Comparison of ENCODE assay signal across 8 cellular contexts in the genomic region with DNA sequence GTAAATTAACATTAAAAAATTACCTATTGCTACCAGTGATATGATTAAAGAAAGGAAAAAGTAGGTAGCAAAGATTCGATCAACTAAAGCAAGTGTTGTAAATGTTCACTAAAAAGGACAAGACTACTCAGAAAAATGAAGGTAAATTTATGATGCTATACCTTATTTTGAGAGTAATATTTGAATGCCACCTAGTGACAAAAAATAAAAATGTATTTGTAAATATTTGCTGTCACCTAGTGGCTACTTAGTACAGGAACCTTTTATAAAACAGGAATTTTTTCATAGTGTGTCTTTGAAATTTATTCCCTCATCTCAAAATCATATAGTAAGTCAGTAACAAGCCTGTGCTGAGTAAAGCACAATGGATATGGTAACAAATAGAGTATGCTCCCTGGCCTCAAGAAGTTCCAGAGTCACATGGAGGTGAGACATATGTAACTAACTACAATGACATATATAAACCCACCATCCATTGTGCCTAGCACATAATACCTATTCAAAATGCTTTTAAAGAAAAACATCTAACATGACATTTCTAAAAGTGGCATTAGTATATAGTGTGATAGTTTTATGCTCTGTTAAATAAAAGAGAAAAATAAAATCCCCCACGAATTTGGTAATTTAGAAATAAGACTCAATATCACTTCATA.
A peak's percentile ranks its signal among the peaks of the same experiment; 100 is the strongest.
DNase-seq lines count a peak whose midpoint lies in the region; ATAC-seq and TF ChIP-seq lines count a peak whose summit lies in the region.

No MANE protein-coding gene starts in this region.

- no peak overlapping the region for H3K4me3 ChIP-seq in CD8-positive, alpha-beta T cell (ENCODE audit: low read depth, low read length)
- H3K4me3 ChIP-seq in esophagus squamous epithelium (no peak overlapping the region), right atrium auricular region (no peak overlapping the region)

- no peak overlapping the region for H3K27ac Mint-ChIP-seq in CD8-positive, alpha-beta T cell
- H3K27ac Mint-ChIP-seq in WTC11 = peak overlapping the region; percentile 63; the same call in 1 of the 2 replicates

- no peak for ATAC-seq in CD8-positive, alpha-beta T cell
- peak; percentile 67 for ATAC-seq in GM21447 (IDR thresholded peaks at IDR 0.05; ENCODE audit: unreplicated experiment)
- no peak for ATAC-seq in WTC11

- no peaks in the 10 kb centered on the region for H3K4me1 Mint-ChIP-seq in CD8-positive, alpha-beta T cell (ENCODE audit: low read depth)
- H3K4me1 Mint-ChIP-seq in WTC11 = peaks cover 18% of the 10 kb centered on the region

- peak; percentile 20 for TF ChIP-seq CTCF in CD8-positive, alpha-beta T cell (IDR thresholded peaks at IDR 0.05)
- TF ChIP-seq CTCF in WTC11 (IDR thresholded peaks at IDR 0.05) (peak; percentile 23; the same call in 1 of the 2 replicates), esophagus squamous epithelium (IDR thresholded peaks at IDR 0.05) (peak in 2 of 6 experiments; percentile 25 to 57), right atrium auricular region (IDR thresholded peaks at IDR 0.05) (peak in 1 of 2 donors; percentile 59)

- H3K27ac ChIP-seq in CD8-positive, alpha-beta T cell (ENCODE audit: low read depth, low read length) = no peak overlapping the region
- no peak overlapping the region for H3K27ac ChIP-seq in esophagus squamous epithelium
- H3K27ac ChIP-seq in right atrium auricular region = no peak overlapping the region

- DNase-seq in CD8-positive, alpha-beta T cell = no peak
- DNase-seq in NCI-H1436 treated with DMSO at 0.1 percent for 48 hours (lab: John Stamatoyannopoulos, UW) = peak; percentile 68
- DNase-seq in WTC11 (ENCODE audit: low spot score) = no peak
- peak; percentile 23 for DNase-seq in myocyte (ENCODE audit: low read depth)
- no peak for DNase-seq in esophagus squamous epithelium (lab: John Stamatoyannopoulos, UW)
- DNase-seq in NK-92 (lab: John Stamatoyannopoulos, UW; ENCODE audit: unreplicated experiment) = no peak
- DNase-seq in right atrium auricular region (ENCODE audit: low spot score) = no peak

- CTCF ChIA-PET in CD8-positive, alpha-beta T cell (lab: Charles Lee) = no interaction called here
- CTCF ChIA-PET in WTC11 (lab: Charles Lee) = interaction anchor here (1.0 kb wide), 1 partner anchor 197 kb away, joined by 4 read pairs; no protein-coding TSS in a partner anchor

- H3K36me3 Mint-ChIP-seq in CD8-positive, alpha-beta T cell = peaks cover 26% of the 10 kb centered on the region
- H3K36me3 Mint-ChIP-seq in WTC11 = peaks cover 4% of the 10 kb centered on the region

- POLR2A ChIA-PET in CD8-positive, alpha-beta T cell (lab: Charles Lee) = no interaction called here
- POLR2A ChIA-PET in WTC11 (lab: Charles Lee) = no interaction called here

- H3K27me3 Mint-ChIP-seq in CD8-positive, alpha-beta T cell (ENCODE audit: low read depth) = no peaks in the 10 kb centered on the region
- no peaks in the 10 kb centered on the region for H3K27me3 Mint-ChIP-seq in WTC11 (ENCODE audit: low read depth)

- H3K27me3 ChIP-seq in CD8-positive, alpha-beta T cell (ENCODE audit: insufficient read depth, low read length) = no peaks in the 10 kb centered on the region
- no peaks in the 10 kb centered on the region for H3K27me3 ChIP-seq in esophagus squamous epithelium
- H3K27me3 ChIP-seq in right atrium auricular region = no peaks in the 10 kb centered on the region

- H3K36me3 ChIP-seq in CD8-positive, alpha-beta T cell (ENCODE audit: insufficient read depth, low read length) = no peaks in the 10 kb centered on the region
- peaks cover 0 to 37% (median 0%) of the 10 kb centered on the region in 3 donors for H3K36me3 ChIP-seq in esophagus squamous epithelium
- H3K36me3 ChIP-seq in right atrium auricular region = peaks cover 4% of the 10 kb centered on the region

- intact Hi-C loops in CD8-positive, alpha-beta T cell (cut with DNase I, micrococcal nuclease) = no loop called here
- intact Hi-C loops in esophagus squamous epithelium (cut with DNase I) = no loop called here

- TF ChIP-seq POLR2A in esophagus squamous epithelium (IDR thresholded peaks at IDR 0.05) = no peak

- no peaks in the 10 kb centered on the region for H3K4me1 ChIP-seq in CD8-positive, alpha-beta T cell (ENCODE audit: insufficient read depth, low read length)
- H3K4me1 ChIP-seq in esophagus squamous epithelium = no peaks in the 10 kb centered on the region
- H3K4me1 ChIP-seq in right atrium auricular region = no peaks in the 10 kb centered on the region

- H3K4me3 Mint-ChIP-seq in CD8-positive, alpha-beta T cell = no peak overlapping the region
- no peak overlapping the region for H3K4me3 Mint-ChIP-seq in WTC11

- 77 to 85% methylated on average over 2 of the region's 2 CpGs for WGBS in esophagus squamous epithelium, 2 donors

- no peaks in the 10 kb centered on the region for H3K9me3 ChIP-seq in CD8-positive, alpha-beta T cell (ENCODE audit: low read length)
- H3K9me3 ChIP-seq in esophagus squamous epithelium = no peaks in the 10 kb centered on the region
- no peaks in the 10 kb centered on the region for H3K9me3 ChIP-seq in right atrium auricular region

- no peaks in the 10 kb centered on the region for H3K9me3 Mint-ChIP-seq in CD8-positive, alpha-beta T cell
- H3K9me3 Mint-ChIP-seq in WTC11 = no peaks in the 10 kb centered on the region

TF ChIP-seq in WTC11, 78 proteins besides CTCF, POLR2A, EP300 and RAD21 (continues in another document):
- TF ChIP-seq ATF1 (CRISPR knock-in tag; IDR thresholded peaks at IDR 0.05) = no peak
- TF ChIP-seq OVOL2 (CRISPR knock-in tag; IDR thresholded peaks at IDR 0.05; ENCODE audit: borderline replicate concordance) = no peak
- TF ChIP-seq, protein P1, sequence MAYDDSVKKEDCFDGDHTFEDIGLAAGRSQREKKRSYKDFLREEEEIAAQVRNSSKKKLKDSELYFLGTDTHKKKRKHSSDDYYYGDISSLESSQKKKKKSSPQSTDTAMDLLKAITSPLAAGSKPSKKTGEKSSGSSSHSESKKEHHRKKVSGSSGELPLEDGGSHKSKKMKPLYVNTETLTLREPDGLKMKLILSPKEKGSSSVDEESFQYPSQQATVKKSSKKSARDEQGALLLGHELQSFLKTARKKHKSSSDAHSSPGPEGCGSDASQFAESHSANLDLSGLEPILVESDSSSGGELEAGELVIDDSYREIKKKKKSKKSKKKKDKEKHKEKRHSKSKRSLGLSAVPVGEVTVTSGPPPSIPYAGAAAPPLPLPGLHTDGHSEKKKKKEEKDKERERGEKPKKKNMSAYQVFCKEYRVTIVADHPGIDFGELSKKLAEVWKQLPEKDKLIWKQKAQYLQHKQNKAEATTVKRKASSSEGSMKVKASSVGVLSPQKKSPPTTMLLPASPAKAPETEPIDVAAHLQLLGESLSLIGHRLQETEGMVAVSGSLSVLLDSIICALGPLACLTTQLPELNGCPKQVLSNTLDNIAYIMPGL (CRISPR knock-in tag; IDR thresholded peaks at IDR 0.05) = no peak
- TF ChIP-seq, protein P2, sequence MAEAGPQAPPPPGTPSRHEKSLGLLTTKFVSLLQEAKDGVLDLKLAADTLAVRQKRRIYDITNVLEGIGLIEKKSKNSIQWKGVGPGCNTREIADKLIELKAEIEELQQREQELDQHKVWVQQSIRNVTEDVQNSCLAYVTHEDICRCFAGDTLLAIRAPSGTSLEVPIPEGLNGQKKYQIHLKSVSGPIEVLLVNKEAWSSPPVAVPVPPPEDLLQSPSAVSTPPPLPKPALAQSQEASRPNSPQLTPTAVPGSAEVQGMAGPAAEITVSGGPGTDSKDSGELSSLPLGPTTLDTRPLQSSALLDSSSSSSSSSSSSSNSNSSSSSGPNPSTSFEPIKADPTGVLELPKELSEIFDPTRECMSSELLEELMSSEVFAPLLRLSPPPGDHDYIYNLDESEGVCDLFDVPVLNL (CRISPR knock-in tag; IDR thresholded peaks at IDR 0.05; ENCODE audit: borderline replicate concordance, low read depth) = no peak
- TF ChIP-seq, protein P3, sequence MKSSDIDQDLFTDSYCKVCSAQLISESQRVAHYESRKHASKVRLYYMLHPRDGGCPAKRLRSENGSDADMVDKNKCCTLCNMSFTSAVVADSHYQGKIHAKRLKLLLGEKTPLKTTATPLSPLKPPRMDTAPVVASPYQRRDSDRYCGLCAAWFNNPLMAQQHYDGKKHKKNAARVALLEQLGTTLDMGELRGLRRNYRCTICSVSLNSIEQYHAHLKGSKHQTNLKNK (CRISPR knock-in tag; IDR thresholded peaks at IDR 0.05) = no peak
- TF ChIP-seq SMAD4 (CRISPR knock-in tag; IDR thresholded peaks at IDR 0.05) = no peak
- TF ChIP-seq SMAD3 (CRISPR knock-in tag; IDR thresholded peaks at IDR 0.05; ENCODE audit: borderline replicate concordance) = no peak
- no peak for TF ChIP-seq MXD4 (CRISPR knock-in tag; IDR thresholded peaks at IDR 0.05; ENCODE audit: borderline replicate concordance)
- no peak for TF ChIP-seq ZNF263 (CRISPR knock-in tag; IDR thresholded peaks at IDR 0.05; ENCODE audit: low read depth)
- TF ChIP-seq ZNF317 (CRISPR knock-in tag; IDR thresholded peaks at IDR 0.05; ENCODE audit: borderline replicate concordance, low read depth) = no peak
- TF ChIP-seq, protein P4, sequence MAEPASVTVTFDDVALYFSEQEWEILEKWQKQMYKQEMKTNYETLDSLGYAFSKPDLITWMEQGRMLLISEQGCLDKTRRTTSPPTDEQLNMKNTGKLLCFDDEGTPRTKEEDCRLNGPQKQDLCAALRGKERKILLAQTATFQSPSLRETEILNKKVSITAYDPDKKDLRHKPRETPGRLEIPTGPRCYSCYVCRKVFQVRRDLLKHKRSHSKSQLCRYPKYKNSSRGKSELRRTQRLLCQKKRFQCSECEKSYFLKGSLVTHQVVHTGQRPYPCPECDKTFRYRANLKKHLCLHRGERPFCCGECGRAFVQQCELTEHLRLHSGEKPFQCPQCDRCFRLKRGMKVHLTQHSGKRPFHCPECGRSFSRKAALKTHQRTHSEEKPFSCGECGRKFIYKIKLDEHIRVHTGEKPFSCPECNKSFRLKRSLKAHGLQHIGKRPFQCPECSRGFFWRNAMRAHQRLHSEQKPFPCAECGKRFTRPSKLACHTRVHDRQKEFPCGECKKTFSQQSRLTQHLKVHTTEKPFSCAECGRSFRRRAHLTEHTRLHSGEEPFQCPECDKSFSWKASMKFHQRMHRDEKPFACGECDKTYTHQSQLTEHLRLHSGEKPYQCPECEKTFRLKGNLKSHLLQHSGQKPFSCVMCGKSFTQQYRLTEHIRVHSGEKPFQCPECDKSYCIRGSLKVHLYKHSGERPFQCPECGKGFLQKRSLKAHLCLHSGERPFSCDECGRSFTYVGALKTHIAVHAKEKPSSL (CRISPR knock-in tag; conservative IDR thresholded peaks at IDR 0.05) = no peak
- no peak for TF ChIP-seq ZNF219 (CRISPR knock-in tag; IDR thresholded peaks at IDR 0.05; ENCODE audit: borderline replicate concordance)
- no peak for TF ChIP-seq NR2C2 (CRISPR knock-in tag; IDR thresholded peaks at IDR 0.05)
- no peak for TF ChIP-seq ELF4 (CRISPR knock-in tag; IDR thresholded peaks at IDR 0.05; ENCODE audit: low read depth)
- no peak for TF ChIP-seq SP1 (CRISPR knock-in tag; conservative IDR thresholded peaks at IDR 0.05)
- TF ChIP-seq EMX1 (CRISPR knock-in tag; IDR thresholded peaks at IDR 0.05) = no peak

Comparison
In these comparisons a context has a peak if more than half of its experiments do, and no peak if none do; other contexts are left out.
1. DNase-seq: peak in NCI-H1436 treated with DMSO at 0.1 percent for 48 hours (single experiment) and myocyte (single experiment); none in CD8-positive, alpha-beta T cell (0 of 7), WTC11 (single experiment), esophagus squamous epithelium (single experiment), NK-92 (single experiment) and right atrium auricular region (single experiment).